Comparison of ENCODE assay signal across 10 cellular contexts in genomic region chrX:12988797-12989196, GRCh38. TPM values are rescaled to one million over a fixed set of nuclear protein-coding genes. Genes with fewer than 3 reads are reported as not detected.
DNase-seq lines count a peak whose midpoint lies in the region; ATAC-seq and TF ChIP-seq lines count a peak whose summit lies in the region.
"Had no signal": no experiment of that assay in that cellular context is flagged by ENCODE, and none has a peak within 500 bp of the region (broad histone marks: within the 10 kb centered on the region; RNA-seq: fewer than 3 reads in every experiment).

No MANE protein-coding gene starts in this region.

- H3K27ac ChIP-seq in foreskin keratinocyte (peak overlapping the region; percentile 62), mesendoderm (ENCODE audit: low read depth, low read length) (no peak overlapping the region)

- H3K27me3 ChIP-seq in foreskin keratinocyte (no peaks in the 10 kb centered on the region), mesendoderm (ENCODE audit: insufficient read depth, low read length, poor library complexity) (no peaks in the 10 kb centered on the region)

- H3K9me3 Mint-ChIP-seq in type B pancreatic cell: peaks cover 10% of the 10 kb centered on the region

- no peak overlapping the region for H3K4me3 ChIP-seq in mesendoderm (ENCODE audit: low read length)

- H2AK5ac ChIP-seq in mesendoderm (ENCODE audit: low read length): no peak overlapping the region

- no peak overlapping the region for H2BK15ac ChIP-seq in mesendoderm (replicated peaks; ENCODE audit: low read depth)

- no peak overlapping the region for H3K23ac ChIP-seq in mesendoderm (ENCODE audit: low read length)

- ATAC-seq in foreskin keratinocyte (peak; percentile 39), HG03460 (IDR thresholded peaks at IDR 0.05; ENCODE audit: unreplicated experiment) (no peak)

- TF ChIP-seq CTCF in foreskin keratinocyte (conservative IDR thresholded peaks at IDR 0.05) (no peak), type B pancreatic cell (conservative IDR thresholded peaks at IDR 0.05) (no peak)

- H3K4me1 ChIP-seq in foreskin keratinocyte: peaks cover 20% of the 10 kb centered on the region
- H3K4me1 ChIP-seq in mesendoderm (ENCODE audit: control insufficient read depth, low read depth, low read length): no peaks in the 10 kb centered on the region

- no peak overlapping the region for H4K5ac ChIP-seq in mesendoderm (ENCODE audit: low read length)

- H3K9ac ChIP-seq in mesendoderm (ENCODE audit: low read length): no peak overlapping the region

- no CpG with 5 or more reads among the region's 7 CpGs for WGBS in mesendoderm (ENCODE audit: extremely low coverage, insufficient coverage, low lambda C conversion rate)

- no peaks in the 10 kb centered on the region for H3K27me3 Mint-ChIP-seq in type B pancreatic cell

- in situ Hi-C loops in SK-MEL-5 (cut with HindIII; ENCODE audit: low pct_unique_long_range_greater_than_20kb, low sequenced_read_pairs): no loop called here

- no peak overlapping the region for H3K4me2 ChIP-seq in mesendoderm (ENCODE audit: low read length)

- H3K36me3 ChIP-seq in mesendoderm (ENCODE audit: control insufficient read depth, insufficient read depth, low read length): no peaks in the 10 kb centered on the region

- no peaks in the 10 kb centered on the region for H3K79me2 ChIP-seq in mesendoderm (ENCODE audit: control insufficient read depth, insufficient read depth, low read length)

- H3K36me3 Mint-ChIP-seq in type B pancreatic cell: no peaks in the 10 kb centered on the region

- no peak overlapping the region for H2BK5ac ChIP-seq in mesendoderm (ENCODE audit: low read length)

- H3K27ac Mint-ChIP-seq in type B pancreatic cell: peak overlapping the region; percentile 42
- H3K27ac Mint-ChIP-seq: T-helper 1 cell treated with Interleukin-12 subunit alpha and Interleukin-12 subunit beta and Interleukin-4 antibody, amounts not matched to agents 30 μg/mL and 1 μg/mL, for 36 hours had no signal

- H3K4me3 Mint-ChIP-seq in type B pancreatic cell: no peak overlapping the region
- H3K4me3 Mint-ChIP-seq: neural crest cell; T-helper 1 cell treated with Interleukin-12 subunit alpha and Interleukin-12 subunit beta and Interleukin-4 antibody, amounts not matched to agents 30 μg/mL and 1 μg/mL, for 36 hours had no signal

- DNase-seq in NCI-H510A treated with DMSO at 0.1 percent for 48 hours (lab: John Stamatoyannopoulos, UW) (peak; percentile 60), NCI-H510A (lab: John Stamatoyannopoulos, UW) (no peak), SK-MEL-5 (ENCODE audit: low read depth, low spot score) (peak; percentile 37), foreskin keratinocyte (peak in 1 of 2 donors; percentile 72), type B pancreatic cell (ENCODE audit: extremely low spot score, unreplicated experiment) (no peak), AML-193 (lab: John Stamatoyannopoulos, UW) (no peak), mesendoderm (no peak)

- H3K18ac ChIP-seq in mesendoderm (ENCODE audit: low read length): no peak overlapping the region

- H4K8ac ChIP-seq in mesendoderm (ENCODE audit: low read depth, low read length): no peak overlapping the region

- H3K4me1 Mint-ChIP-seq in type B pancreatic cell (ENCODE audit: unreplicated experiment): peaks cover 4% of the 10 kb centered on the region

- H3K79me1 ChIP-seq in mesendoderm (ENCODE audit: low read length): no peaks in the 10 kb centered on the region

- H2BK120ac ChIP-seq in mesendoderm (ENCODE audit: low read depth, low read length): no peak overlapping the region

- H3K56ac ChIP-seq in mesendoderm (ENCODE audit: low read length): no peak overlapping the region

- H3K4ac ChIP-seq in mesendoderm (ENCODE audit: low read depth, low read length): no peak overlapping the region

RNA-seq across cellular contexts. Expression of gene TMSB4X, which starts 13.9 kb away (rescaled TPM):
- not detected in 2 replicates for total RNA-seq in SK-MEL-5 (2014; rRNA removed; shearing (Covaris generic))
- 0.05 TPM in 1 of 2 replicates, not detected in the other for polyA plus RNA-seq in SK-MEL-5 (2015; cell fraction: cytosol; rRNA removed)
- not detected in 2 replicates for polyA plus RNA-seq in SK-MEL-5 (2015; cell fraction: nucleus; rRNA removed)
- total RNA-seq in foreskin keratinocyte: 1,702 and 2,721 TPM in 2 replicates
- 2,710 and 4,192 TPM in 2 replicates for polyA plus RNA-seq in foreskin keratinocyte
- total RNA-seq in type B pancreatic cell (ENCODE audit: low replicate concordance): 1,981 and 2,322 TPM in 2 replicates
- 3,955 TPM for polyA plus RNA-seq in mesendoderm (2013, experiment 1 of 2)
- polyA plus RNA-seq in mesendoderm (2013, experiment 2 of 2): 4,083 TPM

RNA-seq across cellular contexts. Expression of gene FAM9C, which starts 55.6 kb away (rescaled TPM):
- total RNA-seq in SK-MEL-5 (2014; rRNA removed; shearing (Covaris generic)): not detected in 2 replicates
- polyA plus RNA-seq in SK-MEL-5 (2015; cell fraction: cytosol; rRNA removed): not detected in 2 replicates
- polyA plus RNA-seq in SK-MEL-5 (2015; cell fraction: nucleus; rRNA removed): not detected in 2 replicates
- total RNA-seq in foreskin keratinocyte (not detected in 2 replicates), type B pancreatic cell (ENCODE audit: low replicate concordance) (0.67 TPM in 1 of 2 replicates, not detected in the other)
- not detected in 2 replicates for polyA plus RNA-seq in foreskin keratinocyte
- 0.21 TPM for polyA plus RNA-seq in mesendoderm (2013, experiment 1 of 2)
- 0.20 TPM for polyA plus RNA-seq in mesendoderm (2013, experiment 2 of 2)

Comparison
In these comparisons a context has a peak if more than half of its experiments do, and no peak if none do; other contexts are left out.
1. DNase-seq: peak in NCI-H510A treated with DMSO at 0.1 percent for 48 hours (single experiment) and SK-MEL-5 (single experiment); none in NCI-H510A (single experiment), type B pancreatic cell (single experiment), AML-193 (0 of 2) and mesendoderm (single experiment).
2. RNA of gene TMSB4X, which starts 13.9 kb away (total RNA-seq): 1,981 to 2,322 TPM in type B pancreatic cell and 1,702 to 2,721 TPM in foreskin keratinocyte; not detected in SK-MEL-5; every median in the first group is over 1,000 times any median in the second.